ENCODE assay signal across 15 cellular contexts in genomic region chr5:116492776-116493175, GRCh38.
DNase-seq lines count a peak whose midpoint lies in the region; ATAC-seq, FAIRE-seq and TF ChIP-seq lines count a peak whose summit lies in the region.
"Had no signal": no experiment of that assay in that cellular context is flagged by ENCODE, and none has a peak within 500 bp of the region (broad histone marks: within the 10 kb centered on the region; RNA-seq: fewer than 3 reads in every experiment).

No MANE protein-coding gene starts in this region.

- H2BK12ac ChIP-seq in H1 (ENCODE audit: low read depth, low read length), result no peak overlapping the region

- no peak overlapping the region for H2AK5ac ChIP-seq in H1 (ENCODE audit: low read depth, low read length)

- H3K4me3 ChIP-seq in H1 (ENCODE audit: extremely low read depth in 1 of 4, insufficient read depth in 2 of 4, low read depth in 3 of 4, low read length in 4 of 4), result no peak overlapping the region
- H3K4me3 ChIP-seq: HAP-1 had no signal

- H3K27me3 Mint-ChIP-seq in mesothelial cell of epicardium (ENCODE audit: low read depth), result no peaks in the 10 kb centered on the region
- H3K27me3 Mint-ChIP-seq: activated CD4-positive, alpha-beta T cell treated with anti-CD3 and anti-CD28 coated beads, Interleukin-2, amount 10 ng/mL, durations not matched to agents 7 days and 5 days; stimulated activated memory B cell treated with anti-CD40 and anti-IgM and Interleukin-4, amounts not matched to agents 10 μg/mL and 1 μg/mL and 100 μg/mL, for 72 hours; T-cell had no signal

- H3K14ac ChIP-seq in H1 (ENCODE audit: insufficient read length), result no peak overlapping the region

- no peak overlapping the region for H2BK15ac ChIP-seq in H1 (ENCODE audit: low read length)

- DNase-seq in G401 (ENCODE audit: low spot score) (peak; percentile 93), H1 (ENCODE audit: low read depth in 1 of 2, low spot score in 2 of 2) (no peak), mesothelial cell of epicardium (ENCODE audit: low spot score in 2 of 2, unreplicated experiment in 2 of 2) (no peak), NCI-H510A (lab: John Stamatoyannopoulos, UW) (no peak), globus pallidus (ENCODE audit: low spot score) (no peak), NCI-H1436 (lab: John Stamatoyannopoulos, UW) (no peak)
- DNase-seq: activated CD4-positive, alpha-beta T cell treated with anti-CD3 and anti-CD28 coated beads, Interleukin-2, amount 10 ng/mL, durations not matched to agents 7 days and 5 days; posterior cingulate gyrus; stimulated activated CD4-positive, alpha-beta T cell treated with anti-CD3 and anti-CD28 coated beads, Interleukin-4, amount 100 ng/mL, for 1 hour; T-cell had no signal

- H4K8ac ChIP-seq in H1 (ENCODE audit: extremely low read depth, insufficient read depth, low read length), result no peak overlapping the region

- H3K9me3 Mint-ChIP-seq in mesothelial cell of epicardium, result no peaks in the 10 kb centered on the region
- H3K9me3 Mint-ChIP-seq: activated CD4-positive, alpha-beta T cell treated with anti-CD3 and anti-CD28 coated beads, Interleukin-2, amount 10 ng/mL, durations not matched to agents 7 days and 5 days; activated T-helper 2 cell treated with anti-CD3 and anti-CD28 coated beads, Interferon-gamma antibody, Interleukin-2, Interleukin-4, amounts not matched to agents 10 μg/mL and 5 μg/mL and 100 μg/mL, durations not matched to agents 14 hours and 24 hours and 36 hours; stimulated activated memory B cell treated with anti-CD40 and anti-IgM and Interleukin-4, amounts not matched to agents 10 μg/mL and 1 μg/mL and 100 μg/mL, for 72 hours had no signal

- no peak overlapping the region for H3K4me2 ChIP-seq in H1 (ENCODE audit: insufficient read depth in 1 of 2, low read depth in 2 of 2, low read length in 2 of 2)

- no peaks in the 10 kb centered on the region; a peak in 1 of 7 replicates for H3K4me1 ChIP-seq in H1 (replicated peaks in 1 of 4; ENCODE audit: control insufficient read depth in 3 of 4, insufficient read depth in 4 of 4, low read length in 3 of 4)
- H3K4me1 ChIP-seq: HAP-1 had no signal

- no peak overlapping the region for H2BK20ac ChIP-seq in H1 (ENCODE audit: low read length)

- peaks cover 5% of the 10 kb centered on the region for H3K79me1 ChIP-seq in H1 (ENCODE audit: low read depth, low read length)

- no peak for TF ChIP-seq CTCF in H1 (IDR thresholded peaks at IDR 0.05; ENCODE audit: control extremely low read depth in 1 of 3, insufficient read depth in 1 of 3, low read depth in 1 of 3, low read length in 3 of 3)
- no peak for TF ChIP-seq CTCF in mesothelial cell of epicardium (IDR thresholded peaks at IDR 0.05; ENCODE audit: unreplicated experiment)

- in situ Hi-C loops in G401 (cut with HindIII; ENCODE audit: low sequenced_read_pairs), result no loop called here

- H3K18ac ChIP-seq in H1 (ENCODE audit: extremely low read depth, low read length), result no peak overlapping the region

- H3K27ac ChIP-seq in H1 (ENCODE audit: low read depth, low read length), result no peak overlapping the region

- no peak overlapping the region for H2AFZ ChIP-seq in H1 (ENCODE audit: low read length)

- no peak for TF ChIP-seq EP300 in H1 (IDR thresholded peaks at IDR 0.05; ENCODE audit: borderline replicate concordance in 1 of 2, low read depth in 2 of 2, low read length in 2 of 2)

- POLR2A ChIA-PET in H1 (lab: Charles Lee; ENCODE audit: partially characterized antibody), result interaction anchor here (0.6 to 2.0 kb wide), 2 partner anchors 10 to 406 kb away, joined by 3 to 8 read pairs; no protein-coding TSS in a partner anchor

- H2BK5ac ChIP-seq in H1 (ENCODE audit: low read depth, low read length), result no peak overlapping the region

- H4K20me1 ChIP-seq in H1 (replicated peaks in 1 of 2; ENCODE audit: control insufficient read depth in 1 of 2, insufficient read depth in 2 of 2, low read length in 2 of 2), result peaks cover 0 to 9% of the 10 kb centered on the region in 2 experiments

- peaks cover 73% of the 10 kb centered on the region for H3K4me1 Mint-ChIP-seq in mesothelial cell of epicardium

- H3K9ac ChIP-seq in H1 (replicated peaks in 1 of 4; ENCODE audit: extremely low read depth in 1 of 4, low read depth in 3 of 4, low read length in 3 of 4), result no peak overlapping the region

- H3K79me2 ChIP-seq in H1 (ENCODE audit: control insufficient read depth in 1 of 2, insufficient read depth in 2 of 2, low read length in 2 of 2), result peaks cover 0 to 13% of the 10 kb centered on the region in 2 experiments; a peak in 3 of 4 replicates

- H3K27me3 ChIP-seq in H1 (replicated peaks in 1 of 4; ENCODE audit: control insufficient read depth in 3 of 4, extremely low read depth in 1 of 4, insufficient read depth in 3 of 4, low read length in 3 of 4), result no peaks in the 10 kb centered on the region

- 84% methylated on average over 3 of the region's 3 CpGs; no CpG with 5 or more reads in 1 of the 2 experiments for WGBS in H1 (ENCODE audit: extremely low coverage in 1 of 2, insufficient coverage in 1 of 2, insufficient read length in 1 of 2, insufficient replicate concordance in 2 of 2, low coverage in 1 of 2, low lambda C conversion rate in 2 of 2, missing lambda C conversion rate in 1 of 2), 2 experiments

- H4K91ac ChIP-seq in H1 (replicated peaks; ENCODE audit: insufficient read length, low read length), result no peak overlapping the region

- no peak for TF ChIP-seq POLR2A in H1 (IDR thresholded peaks at IDR 0.05; ENCODE audit: control extremely low read depth in 1 of 2, low read depth in 2 of 2, low read length in 2 of 2)

- peaks cover 42% of the 10 kb centered on the region for H3K36me3 Mint-ChIP-seq in mesothelial cell of epicardium
- H3K36me3 Mint-ChIP-seq: stimulated activated memory B cell treated with anti-CD40 and anti-IgM and Interleukin-4, amounts not matched to agents 10 μg/mL and 1 μg/mL and 100 μg/mL, for 72 hours had no signal

- no peaks in the 10 kb centered on the region for H3K9me3 ChIP-seq in H1 (ENCODE audit: insufficient read depth in 2 of 2, low read depth in 1 of 2, low read length in 1 of 2)
- H3K9me3 ChIP-seq: HAP-1 had no signal

- H3K56ac ChIP-seq in H1 (replicated peaks; ENCODE audit: insufficient read length, low read depth, low read length), result no peak overlapping the region

- no peaks in the 10 kb centered on the region for H3K23me2 ChIP-seq in H1 (ENCODE audit: low read depth, low read length)

- no peak overlapping the region for H3K4me3 Mint-ChIP-seq in mesothelial cell of epicardium
- H3K4me3 Mint-ChIP-seq: activated CD4-positive, alpha-beta T cell treated with anti-CD3 and anti-CD28 coated beads, Interleukin-2, amount 10 ng/mL, durations not matched to agents 7 days and 5 days; stimulated activated memory B cell treated with anti-CD40 and anti-IgM and Interleukin-4, amounts not matched to agents 10 μg/mL and 1 μg/mL and 100 μg/mL, for 72 hours; T-cell had no signal

- no peak overlapping the region for H2BK120ac ChIP-seq in H1 (replicated peaks; ENCODE audit: low read depth, low read length)

- CTCF ChIA-PET in H1 (lab: Charles Lee; ENCODE audit: partially characterized antibody), result no interaction called here

- peak overlapping the region; percentile 23 for H3K27ac Mint-ChIP-seq in mesothelial cell of epicardium
- H3K27ac Mint-ChIP-seq: activated CD4-positive, alpha-beta T cell treated with anti-CD3 and anti-CD28 coated beads, Interleukin-2, amount 10 ng/mL, durations not matched to agents 7 days and 5 days; activated T-helper 2 cell treated with anti-CD3 and anti-CD28 coated beads, Interferon-gamma antibody, Interleukin-2, Interleukin-4, amounts not matched to agents 10 μg/mL and 5 μg/mL and 100 μg/mL, durations not matched to agents 14 hours and 24 hours and 36 hours; stimulated activated memory B cell treated with anti-CD40 and anti-IgM and Interleukin-4, amounts not matched to agents 10 μg/mL and 1 μg/mL and 100 μg/mL, for 72 hours; T-cell had no signal

- no peak overlapping the region for H3K4ac ChIP-seq in H1 (replicated peaks; ENCODE audit: insufficient read length, low read depth, low read length)

- no peak overlapping the region for H3K23ac ChIP-seq in H1 (ENCODE audit: insufficient read length)

- peaks cover 53 to 100% (median 88%) of the 10 kb centered on the region in 4 experiments for H3K36me3 ChIP-seq in H1 (ENCODE audit: control insufficient read depth in 2 of 4, insufficient read depth in 4 of 4, low read length in 3 of 4)

- ATAC-seq in HG03442 (IDR thresholded peaks at IDR 0.05; ENCODE audit: unreplicated experiment) (peak; percentile 53), HG03196 (IDR thresholded peaks at IDR 0.05; ENCODE audit: unreplicated experiment) (no peak)

- TF ChIP-seq RAD21 in H1 (IDR thresholded peaks at IDR 0.05 in 1 of 2, conservative IDR thresholded peaks at IDR 0.05 in 1 of 2; ENCODE audit: low read depth in 2 of 2, low read length in 2 of 2), result no peak

- FAIRE-seq in H1 (lab: Jason Lieb, UNC), result no peak

- H4K5ac ChIP-seq in H1 (ENCODE audit: insufficient read length, low read depth, low read length), result no peak overlapping the region

TF ChIP-seq in H1, 55 proteins besides CTCF, POLR2A, EP300 and RAD21:
- TF ChIP-seq RFX5 (IDR thresholded peaks at IDR 0.05; ENCODE audit: borderline replicate concordance, low read depth, low read length) (no peak), POLR2AphosphoS5 (IDR thresholded peaks at IDR 0.05; ENCODE audit: low read depth, low read length) (0 out of 2 replicates have a peak, but pooled peaks have one; percentile 46), CREB1 (IDR thresholded peaks at IDR 0.05) (no peak), SP4 (IDR thresholded peaks at IDR 0.05; ENCODE audit: low read length) (no peak), BCL11A (IDR thresholded peaks at IDR 0.05; ENCODE audit: low read depth in 2 of 2, low read length in 2 of 2) (no peak), E2F6 (IDR thresholded peaks at IDR 0.05) (no peak), CHD1 (IDR thresholded peaks at IDR 0.05; ENCODE audit: low read depth, low read length) (no peak), TAF7 (optimal IDR thresholded peaks at IDR 0.05; ENCODE audit: borderline replicate concordance, low read depth, low read length) (no peak)
